8 cellular contexts compared by ENCODE assay signal in genomic region chr19:50332264-50333038, GRCh38. TPM values are rescaled to one million over a fixed set of nuclear protein-coding genes. Genes with fewer than 3 reads are reported as not detected.
A peak's percentile ranks its signal among the peaks of the same experiment; 100 is the strongest.
DNase-seq lines count a peak whose midpoint lies in the region; ATAC-seq and TF ChIP-seq lines count a peak whose summit lies in the region.

No MANE protein-coding gene starts in this region.

- H3K9ac ChIP-seq in colonic mucosa (ENCODE audit: low read depth in 2 of 2, low read length in 2 of 2) (no peak overlapping the region), neuronal stem cell (ENCODE audit: low read depth, low read length, poor library complexity) (peak overlapping the region; percentile 82)

- peak overlapping the region; percentile 79 for H3K14ac ChIP-seq in neuronal stem cell (ENCODE audit: low read length)

- H3K23ac ChIP-seq in neuronal stem cell (ENCODE audit: low read depth, low read length, poor library complexity), result peak overlapping the region; percentile 37

- no CpG with 5 or more reads among the region's 19 CpGs for WGBS in neuronal stem cell (ENCODE audit: extremely low coverage in 2 of 2, insufficient read length in 2 of 2, insufficient replicate concordance in 1 of 2), 2 donors

- H2BK12ac ChIP-seq in neuronal stem cell (ENCODE audit: low read length), result peak overlapping the region; percentile 76

- H3K36me3 Mint-ChIP-seq in CD4-positive, alpha-beta T cell (ENCODE audit: low read depth), result peaks cover 6% of the 10 kb centered on the region

- H3K4ac ChIP-seq in neuronal stem cell (ENCODE audit: low read length), result peak overlapping the region; percentile 78

- no peak for DNase-seq in CD4-positive, alpha-beta T cell
- DNase-seq in HK-2 (ENCODE audit: unreplicated experiment) (peak; percentile 25), colonic mucosa (no peak), neuronal stem cell (ENCODE audit: low spot score) (no peak), 8988T (no peak), SW 1271 (lab: John Stamatoyannopoulos, UW) (no peak)

- H3K4me3 Mint-ChIP-seq in CD4-positive, alpha-beta T cell, result peak overlapping the region; percentile 68

- no peaks in the 10 kb centered on the region for H3K36me3 ChIP-seq in colonic mucosa
- peaks cover 0 to 10% of the 10 kb centered on the region in 2 donors for H3K36me3 ChIP-seq in neuronal stem cell (replicated peaks in 1 of 2; ENCODE audit: control insufficient read depth in 2 of 2, insufficient read depth in 2 of 2, low read length in 2 of 2)

- POLR2A ChIA-PET in CD4-positive, alpha-beta T cell (lab: Charles Lee), result interaction anchor here (2.0 to 3.8 kb wide), 2 partner anchors 25 to 179 kb away, joined by 9 to 38 read pairs; partner anchors contain the start of gene JOSD2

- H3K4me3 ChIP-seq in colonic mucosa, result no peak overlapping the region
- H3K4me3 ChIP-seq in neuronal stem cell (ENCODE audit: low read length in 2 of 2), result peak overlapping the region in 1 of 2 donors; percentile 77

- H3K18ac ChIP-seq in neuronal stem cell (ENCODE audit: low read length), result peak overlapping the region; percentile 95

- no peak for ATAC-seq in CD4-positive, alpha-beta T cell (ENCODE audit: poor library complexity)
- ATAC-seq in GM18519 (IDR thresholded peaks at IDR 0.05; ENCODE audit: low FRiP score, unreplicated experiment), result no peak
- no peak for ATAC-seq in GM18498 (IDR thresholded peaks at IDR 0.05; ENCODE audit: unreplicated experiment)

- H3K4me2 ChIP-seq in neuronal stem cell (ENCODE audit: insufficient read depth, low read length, poor library complexity, severe bottlenecking), result peak overlapping the region; percentile 95

- H3K9me3 Mint-ChIP-seq in CD4-positive, alpha-beta T cell, result no peaks in the 10 kb centered on the region

- peaks cover 58% of the 10 kb centered on the region for H3K27me3 Mint-ChIP-seq in CD4-positive, alpha-beta T cell

- peak overlapping the region; percentile 76 for H4K91ac ChIP-seq in neuronal stem cell (ENCODE audit: low read depth, low read length, poor library complexity)

- TF ChIP-seq CTCF in CD4-positive, alpha-beta T cell (IDR thresholded peaks at IDR 0.05), result no peak
- no peak for TF ChIP-seq CTCF in colonic mucosa (IDR thresholded peaks at IDR 0.05)

- peaks cover 15% of the 10 kb centered on the region for H3K4me1 ChIP-seq in colonic mucosa
- peaks cover 3 to 7% of the 10 kb centered on the region in 2 donors for H3K4me1 ChIP-seq in neuronal stem cell (ENCODE audit: control insufficient read depth in 2 of 2, insufficient read depth in 1 of 2, low read depth in 1 of 2, low read length in 2 of 2)

- peak overlapping the region; percentile 84 for H2BK15ac ChIP-seq in neuronal stem cell (ENCODE audit: low read length)

- CTCF ChIA-PET in CD4-positive, alpha-beta T cell (lab: Charles Lee), result no interaction called here

- peaks cover 58% of the 10 kb centered on the region for H3K4me1 Mint-ChIP-seq in CD4-positive, alpha-beta T cell (ENCODE audit: low read depth)

- peak overlapping the region; percentile 83 for H3K27ac Mint-ChIP-seq in CD4-positive, alpha-beta T cell

- no peak overlapping the region for H2AFZ ChIP-seq in neuronal stem cell (ENCODE audit: low read length)

- peaks cover 41% of the 10 kb centered on the region for H3K27me3 ChIP-seq in CD4-positive, alpha-beta T cell (ENCODE audit: control insufficient read depth, insufficient read depth, low read length)
- H3K27me3 ChIP-seq in colonic mucosa (peaks cover 14% of the 10 kb centered on the region), neuronal stem cell (ENCODE audit: control insufficient read depth in 3 of 3, insufficient read depth in 3 of 3, low read depth in 1 of 3, low read length in 3 of 3) (peaks cover 5 to 9% (median 9%) of the 10 kb centered on the region in 3 experiments)

- peak overlapping the region; percentile 95 for H2BK5ac ChIP-seq in neuronal stem cell (ENCODE audit: low read length)

- H3K79me1 ChIP-seq in neuronal stem cell (ENCODE audit: low read depth, low read length), result peaks cover 5% of the 10 kb centered on the region

- H3K27ac ChIP-seq in CD4-positive, alpha-beta T cell (ENCODE audit: low read depth, low read length), result no peak overlapping the region
- H3K27ac ChIP-seq in colonic mucosa (peak overlapping the region; percentile 17), neuronal stem cell (replicated peaks; ENCODE audit: low read length) (peak overlapping the region; percentile 98)

- intact Hi-C loops in CD4-positive, alpha-beta T cell (cut with DNase I, micrococcal nuclease), result loop anchor here in 1 of 2 experiments (1.0 to 10.0 kb wide), 2 partner anchors 25 to 392 kb away; partner anchors contain the start of gene CLEC11A
- intact Hi-C loops in colonic mucosa (cut with DNase I), result no loop called here

- H4K8ac ChIP-seq in neuronal stem cell (ENCODE audit: low read depth, low read length), result no peak overlapping the region

- H3K9me3 ChIP-seq in CD4-positive, alpha-beta T cell (ENCODE audit: control insufficient read depth, low read length), result peaks cover 6% of the 10 kb centered on the region
- H3K9me3 ChIP-seq in colonic mucosa (no peaks in the 10 kb centered on the region), neuronal stem cell (replicated peaks in 1 of 2; ENCODE audit: control insufficient read depth in 2 of 2, insufficient read depth in 1 of 2, low read depth in 1 of 2, low read length in 2 of 2) (peaks cover under 1 to 5% of the 10 kb centered on the region in 2 donors)

- peak overlapping the region; percentile 77 for H2BK120ac ChIP-seq in neuronal stem cell (ENCODE audit: low read depth, low read length)

- peak overlapping the region; percentile 64 for H2AK5ac ChIP-seq in neuronal stem cell (ENCODE audit: low read depth, low read length)

RNA-seq across cellular contexts. Expression of gene KCNC3, which starts 3.3 kb away (rescaled TPM):
- 1 to 10 TPM; 1.6 to 2.0 TPM for total RNA-seq in CD4-positive, alpha-beta T cell
- 1 to 10 TPM in 1 of 2 donors, under 1 TPM in 1; 0.61 to 1.0 TPM for total RNA-seq in colonic mucosa
- 6.8 TPM for polyA plus RNA-seq in neuronal stem cell (2013, experiment 1 of 2)
- 6.9 TPM for polyA plus RNA-seq in neuronal stem cell (2013, experiment 2 of 2)

RNA-seq across cellular contexts. Expression of gene NAPSA, which starts 33.0 kb away (rescaled TPM):
- total RNA-seq in CD4-positive, alpha-beta T cell, result under 1 TPM; 0.61 to 0.91 TPM
- 1 to 10 TPM; 1.9 to 6.1 TPM for total RNA-seq in colonic mucosa
- polyA plus RNA-seq in neuronal stem cell (2013, experiment 1 of 2), result 0.84 TPM
- 0.72 TPM for polyA plus RNA-seq in neuronal stem cell (2013, experiment 2 of 2)

RNA-seq across cellular contexts. Expression of gene NR1H2, which starts 43.8 kb away (rescaled TPM):
- total RNA-seq in CD4-positive, alpha-beta T cell, result 100 to 1,000 TPM; 261 to 265 TPM
- 10 to 100 TPM; 57.9 to 60.0 TPM for total RNA-seq in colonic mucosa
- polyA plus RNA-seq in neuronal stem cell (2013, experiment 1 of 2), result 15.5 TPM
- polyA plus RNA-seq in neuronal stem cell (2013, experiment 2 of 2), result 15.1 TPM

RNA-seq across cellular contexts. Expression of gene POLD1, which starts 51.7 kb away (rescaled TPM):
- total RNA-seq in CD4-positive, alpha-beta T cell, result 10 to 100 TPM; 22.1 to 24.2 TPM
- 10 to 100 TPM; 26.2 to 76.3 TPM for total RNA-seq in colonic mucosa
- polyA plus RNA-seq in neuronal stem cell (2013, experiment 1 of 2), result 60.2 TPM
- polyA plus RNA-seq in neuronal stem cell (2013, experiment 2 of 2), result 61.7 TPM

Comparison
In these comparisons a context has a peak if more than half of its experiments do, and no peak if none do; other contexts are left out.
1. RNA of gene NR1H2, which starts 43.8 kb away (total RNA-seq): 261 to 265 TPM in CD4-positive, alpha-beta T cell; 57.9 to 60.0 TPM in colonic mucosa; every median in the first group is over 4 times any median in the second.